Comparison of ENCODE assay signal across 35 cellular contexts in genomic region chr1:111174070-111174469, GRCh38. TPM values are rescaled to one million over a fixed set of nuclear protein-coding genes. Genes with fewer than 3 reads are reported as not detected.
DNase-seq lines count a peak whose midpoint lies in the region; ATAC-seq and TF ChIP-seq lines count a peak whose summit lies in the region.
"Had no signal": no experiment of that assay in that cellular context is flagged by ENCODE, and none has a peak within 500 bp of the region (broad histone marks: within the 10 kb centered on the region; RNA-seq: fewer than 3 reads in every experiment).

No MANE protein-coding gene starts in this region.

- H3K27ac ChIP-seq in left ventricle myocardium inferior (replicated peaks): no peak overlapping the region
- H3K27ac ChIP-seq: brain microvascular endothelial cell, esophagus squamous epithelium, foreskin keratinocyte, psoas muscle had no signal

- POLR2A ChIA-PET in activated B cell treated with CpG ODN at 0.5 μM for 24 hours (lab: Charles Lee): no interaction called here

- H3K4me3 Mint-ChIP-seq in activated naive CD8-positive, alpha-beta T cell: no peak overlapping the region
- H3K4me3 Mint-ChIP-seq in activated naive CD8-positive, alpha-beta T cell treated with anti-CD3 and anti-CD28 coated beads, Interleukin-2, amount 50 U/mL, for 24 hours: no peak overlapping the region
- H3K4me3 Mint-ChIP-seq in activated B cell treated with CpG ODN at 0.5 μM for 24 hours: no peak overlapping the region
- no peak overlapping the region for H3K4me3 Mint-ChIP-seq in stimulated activated effector memory CD8-positive, alpha-beta T cell treated with anti-CD3 and anti-CD28 coated beads, Interleukin-12 subunit alpha, Interleukin-12 subunit beta, amount 100 ng/mL, for 72 hours
- H3K4me3 Mint-ChIP-seq: naive B cell; stimulated activated memory B cell treated with anti-CD40 and anti-IgM and Interleukin-4, amounts not matched to agents 10 μg/mL and 1 μg/mL and 100 μg/mL, for 72 hours; type B pancreatic cell had no signal

- peak overlapping the region; percentile 76 for H3K27ac Mint-ChIP-seq in activated naive CD8-positive, alpha-beta T cell
- no peak overlapping the region for H3K27ac Mint-ChIP-seq in activated naive CD8-positive, alpha-beta T cell treated with anti-CD3 and anti-CD28 coated beads, Interleukin-2, amount 50 U/mL, for 24 hours
- peak overlapping the region; percentile 66 for H3K27ac Mint-ChIP-seq in activated B cell treated with CpG ODN at 0.5 μM for 24 hours
- peak overlapping the region; percentile 35 for H3K27ac Mint-ChIP-seq in stimulated activated effector memory CD8-positive, alpha-beta T cell treated with anti-CD3 and anti-CD28 coated beads, Interleukin-12 subunit alpha, Interleukin-12 subunit beta, amount 100 ng/mL, for 72 hours
- H3K27ac Mint-ChIP-seq: type B pancreatic cell had no signal

- H3K4me1 Mint-ChIP-seq in activated naive CD8-positive, alpha-beta T cell (ENCODE audit: low read depth): peaks cover 37% of the 10 kb centered on the region
- peaks cover 15% of the 10 kb centered on the region for H3K4me1 Mint-ChIP-seq in activated naive CD8-positive, alpha-beta T cell treated with anti-CD3 and anti-CD28 coated beads, Interleukin-2, amount 50 U/mL, for 24 hours
- peaks cover 58% of the 10 kb centered on the region for H3K4me1 Mint-ChIP-seq in activated B cell treated with CpG ODN at 0.5 μM for 24 hours
- H3K4me1 Mint-ChIP-seq in stimulated activated effector memory CD8-positive, alpha-beta T cell treated with anti-CD3 and anti-CD28 coated beads, Interleukin-12 subunit alpha, Interleukin-12 subunit beta, amount 100 ng/mL, for 72 hours: peaks cover 10% of the 10 kb centered on the region

- intact Hi-C loops in activated B cell treated with CpG ODN at 0.5 μM for 24 hours (cut with micrococcal nuclease) (no loop called here), left ventricle myocardium inferior (cut with micrococcal nuclease) (no loop called here)

- H3K9me3 Mint-ChIP-seq in activated naive CD8-positive, alpha-beta T cell (ENCODE audit: low read depth): no peaks in the 10 kb centered on the region
- no peaks in the 10 kb centered on the region for H3K9me3 Mint-ChIP-seq in activated naive CD8-positive, alpha-beta T cell treated with anti-CD3 and anti-CD28 coated beads, Interleukin-2, amount 50 U/mL, for 24 hours
- H3K9me3 Mint-ChIP-seq in activated B cell treated with CpG ODN at 0.5 μM for 24 hours: no peaks in the 10 kb centered on the region
- no peaks in the 10 kb centered on the region for H3K9me3 Mint-ChIP-seq in stimulated activated effector memory CD8-positive, alpha-beta T cell treated with anti-CD3 and anti-CD28 coated beads, Interleukin-12 subunit alpha, Interleukin-12 subunit beta, amount 100 ng/mL, for 72 hours
- H3K9me3 Mint-ChIP-seq: naive B cell; stimulated activated memory B cell treated with anti-CD40 and anti-IgM and Interleukin-4, amounts not matched to agents 10 μg/mL and 1 μg/mL and 100 μg/mL, for 72 hours; type B pancreatic cell had no signal

- TF ChIP-seq CTCF in activated B cell treated with CpG ODN at 0.5 μM for 24 hours (IDR thresholded peaks at IDR 0.05): no peak
- TF ChIP-seq CTCF in left ventricle myocardium inferior (IDR thresholded peaks at IDR 0.05; ENCODE audit: borderline replicate concordance): no peak

- no peaks in the 10 kb centered on the region for H3K27me3 ChIP-seq in left ventricle myocardium inferior (ENCODE audit: low read depth)
- H3K27me3 ChIP-seq: BE2C, brain microvascular endothelial cell, esophagus squamous epithelium, foreskin keratinocyte had no signal

- peaks cover 14% of the 10 kb centered on the region for H3K36me3 Mint-ChIP-seq in activated naive CD8-positive, alpha-beta T cell
- H3K36me3 Mint-ChIP-seq in activated naive CD8-positive, alpha-beta T cell treated with anti-CD3 and anti-CD28 coated beads, Interleukin-2, amount 50 U/mL, for 24 hours (ENCODE audit: low read depth): peaks cover 31% of the 10 kb centered on the region
- H3K36me3 Mint-ChIP-seq in activated B cell treated with CpG ODN at 0.5 μM for 24 hours (ENCODE audit: low read depth): peaks cover 83% of the 10 kb centered on the region
- peaks cover 77% of the 10 kb centered on the region for H3K36me3 Mint-ChIP-seq in stimulated activated effector memory CD8-positive, alpha-beta T cell treated with anti-CD3 and anti-CD28 coated beads, Interleukin-12 subunit alpha, Interleukin-12 subunit beta, amount 100 ng/mL, for 72 hours

- H3K36me3 ChIP-seq in left ventricle myocardium inferior: peaks cover 65% of the 10 kb centered on the region
- H3K36me3 ChIP-seq: brain microvascular endothelial cell had no signal

- no peaks in the 10 kb centered on the region for H3K9me3 ChIP-seq in left ventricle myocardium inferior (replicated peaks)
- H3K9me3 ChIP-seq: BE2C, esophagus squamous epithelium, psoas muscle had no signal

- peaks cover 8% of the 10 kb centered on the region for H3K4me1 ChIP-seq in left ventricle myocardium inferior
- H3K4me1 ChIP-seq: BE2C, esophagus squamous epithelium, foreskin keratinocyte, psoas muscle had no signal

- no peak for ATAC-seq in activated naive CD8-positive, alpha-beta T cell treated with anti-CD3 and anti-CD28 coated beads, Interleukin-2, amount 50 U/mL, for 24 hours
- ATAC-seq in GM21723 (IDR thresholded peaks at IDR 0.05; ENCODE audit: unreplicated experiment) (peak; percentile 65), activated B cell treated with CpG ODN at 0.5 μM for 24 hours (ENCODE audit: low read depth) (no peak)
- no peak for ATAC-seq in stimulated activated effector memory CD8-positive, alpha-beta T cell treated with anti-CD3 and anti-CD28 coated beads, Interleukin-12 subunit alpha, Interleukin-12 subunit beta, amount 100 ng/mL, for 72 hours
- ATAC-seq: foreskin keratinocyte; Panc1; psoas muscle; SK-N-SH treated with all-trans-retinoic acid at 6 μM for 48 hours; stimulated activated memory B cell treated with anti-CD40 and anti-IgM and Interleukin-4, amounts not matched to agents 10 μg/mL and 1 μg/mL and 100 μg/mL, for 72 hours had no signal

- CTCF ChIA-PET in activated B cell treated with CpG ODN at 0.5 μM for 24 hours (lab: Charles Lee): interaction anchor here (1.6 kb wide), 1 partner anchor 144 kb away, joined by 4 read pairs; no protein-coding TSS in a partner anchor

- DNase-seq in activated naive CD8-positive, alpha-beta T cell treated with anti-CD3 and anti-CD28 coated beads, Interleukin-2, amount 50 U/mL, for 24 hours: no peak
- DNase-seq in activated B cell treated with CpG ODN at 0.5 μM for 24 hours (no peak), left ventricle myocardium inferior (no peak)
- DNase-seq in stimulated activated effector memory CD8-positive, alpha-beta T cell treated with anti-CD3 and anti-CD28 coated beads, Interleukin-12 subunit alpha, Interleukin-12 subunit beta, amount 100 ng/mL, for 72 hours (ENCODE audit: low spot score in 2 of 2): no peak
- no peak for DNase-seq in activated CD4-positive, CD25-positive, alpha-beta regulatory T cell treated with anti-CD3 and anti-CD28 coated beads, Interleukin-2, amount 50 U/mL, for 72 hours
- DNase-seq in stimulated activated CD4-positive, alpha-beta T cell treated with anti-CD3 and anti-CD28 coated beads, Interleukin-4, amount 100 ng/mL, for 1 hour: no peak
- DNase-seq: ACHN; activated CD4-positive, alpha-beta T cell treated with anti-CD3 and anti-CD28 coated beads for 1 hour; activated gamma-delta T cell treated with Interleukin-2 at 50 U/mL for 16 hours; activated T-cell treated with anti-CD3 and anti-CD28 coated beads, Interleukin-2, amount 50 U/mL, for 1 hour; amygdala; BE2C; brain microvascular endothelial cell; esophagus squamous epithelium; foreskin keratinocyte; head of caudate nucleus; midbrain; naive B cell; NCI-H2029; NCI-H748 treated with DMSO at 0.1 percent for 48 hours; occipital lobe; psoas muscle; Right ventricle myocardium superior; substantia nigra; T-helper 2 cell had no signal

- no peaks in the 10 kb centered on the region for H3K27me3 Mint-ChIP-seq in activated naive CD8-positive, alpha-beta T cell
- H3K27me3 Mint-ChIP-seq in activated naive CD8-positive, alpha-beta T cell treated with anti-CD3 and anti-CD28 coated beads, Interleukin-2, amount 50 U/mL, for 24 hours: no peaks in the 10 kb centered on the region
- no peaks in the 10 kb centered on the region for H3K27me3 Mint-ChIP-seq in activated B cell treated with CpG ODN at 0.5 μM for 24 hours
- H3K27me3 Mint-ChIP-seq: naive B cell; stimulated activated memory B cell treated with anti-CD40 and anti-IgM and Interleukin-4, amounts not matched to agents 10 μg/mL and 1 μg/mL and 100 μg/mL, for 72 hours; type B pancreatic cell had no signal

- no peak overlapping the region for H3K4me3 ChIP-seq in left ventricle myocardium inferior
- H3K4me3 ChIP-seq: esophagus squamous epithelium, psoas muscle had no signal

RNA-seq across cellular contexts. Expression of gene DENND2D, which starts 26.4 kb away (rescaled TPM):
- total RNA-seq in activated B cell treated with CpG ODN at 0.5 μM for 24 hours (48.9 and 58.6 TPM in 2 replicates), left ventricle myocardium inferior (1.8 TPM)
- total RNA-seq: G401 had no signal

RNA-seq across cellular contexts. Expression of gene CEPT1, which starts 34.0 kb away (rescaled TPM):
- total RNA-seq in activated B cell treated with CpG ODN at 0.5 μM for 24 hours: 74.4 and 87.0 TPM in 2 replicates
- total RNA-seq in left ventricle myocardium inferior: 14.0 TPM

RNA-seq across cellular contexts. Expression of gene DRAM2, which starts 34.2 kb away (rescaled TPM):
- total RNA-seq in activated B cell treated with CpG ODN at 0.5 μM for 24 hours (61.8 and 77.6 TPM in 2 replicates), left ventricle myocardium inferior (33.0 TPM)

RNA-seq across cellular contexts. Expression of gene CHI3L2, which starts 53.4 kb away (rescaled TPM):
- 19.6 and 23.6 TPM in 2 replicates for total RNA-seq in activated B cell treated with CpG ODN at 0.5 μM for 24 hours
- total RNA-seq in left ventricle myocardium inferior: 1.1 TPM
- total RNA-seq: cerebellum, dermis microvascular lymphatic vessel endothelial cell, G401, H4 had no signal

Comparison
In these comparisons a context has a peak if more than half of its experiments do, and no peak if none do; other contexts are left out.
1. RNA of gene DENND2D, which starts 26.4 kb away (total RNA-seq): 48.9 to 58.6 TPM in activated B cell treated with CpG ODN at 0.5 μM for 24 hours; 1.8 TPM in left ventricle myocardium inferior (single experiment); every median in the first group is over 10 times any median in the second.